Comparison of ENCODE assay signal across 15 cellular contexts in genomic region chr1:22870201-22870871, GRCh38.
DNase-seq lines count a peak whose midpoint lies in the region; ATAC-seq and TF ChIP-seq lines count a peak whose summit lies in the region.
"Had no signal": no experiment of that assay in that cellular context is flagged by ENCODE, and none has a peak within 500 bp of the region (broad histone marks: within the 10 kb centered on the region; RNA-seq: fewer than 3 reads in every experiment).

No MANE protein-coding gene starts in this region.

- no peak overlapping the region for H2BK5ac ChIP-seq in H9 (ENCODE audit: insufficient read length, low read length)

- H3K18ac ChIP-seq in H9 (ENCODE audit: insufficient read length, low read depth, low read length) = no peak overlapping the region

- no peak overlapping the region for H3K4me3 Mint-ChIP-seq in H9
- H3K4me3 Mint-ChIP-seq: activated CD4-positive, alpha-beta memory T cell treated with anti-CD3 and anti-CD28 coated beads for 36 hours; CD4-positive, CD25-positive, alpha-beta regulatory T cell had no signal

- H3K9me3 ChIP-seq in H9 (ENCODE audit: control insufficient read depth, low read depth, low read length) (no peaks in the 10 kb centered on the region), heart left ventricle (peaks cover 0 to 6% (median 0%) of the 10 kb centered on the region in 12 donors), prostate gland (no peaks in the 10 kb centered on the region)

- peaks cover 2 to 8% (median 3%) of the 10 kb centered on the region in 3 experiments; a peak in 5 of 7 replicates for H3K36me3 Mint-ChIP-seq in H9 (ENCODE audit: insufficient read depth in 1 of 3, low read depth in 3 of 3)
- H3K36me3 Mint-ChIP-seq: activated CD4-positive, alpha-beta memory T cell treated with anti-CD3 and anti-CD28 coated beads for 36 hours; CD4-positive, CD25-positive, alpha-beta regulatory T cell had no signal

- TF ChIP-seq POLR2A in heart left ventricle (IDR thresholded peaks at IDR 0.05) (no peak), prostate gland (IDR thresholded peaks at IDR 0.05) (no peak)

- H2BK15ac ChIP-seq in H9 (ENCODE audit: low read depth, low read length) = no peak overlapping the region

- H3K4me2 ChIP-seq in H9 (ENCODE audit: insufficient read depth, insufficient read length, low read length) = no peak overlapping the region

- H2BK20ac ChIP-seq in H9 (ENCODE audit: low read depth, low read length, poor library complexity, severe bottlenecking) = no peak overlapping the region

- H3K79me2 ChIP-seq in H9 (ENCODE audit: insufficient read depth, low read length) = no peaks in the 10 kb centered on the region

- H3K4me1 Mint-ChIP-seq in H9 = peaks cover 14 to 28% of the 10 kb centered on the region in 2 experiments
- H3K4me1 Mint-ChIP-seq: CD4-positive, CD25-positive, alpha-beta regulatory T cell had no signal

- H3K4me3 ChIP-seq in heart left ventricle (no peak overlapping the region), prostate gland (no peak overlapping the region)
- H3K4me3 ChIP-seq: dorsolateral prefrontal cortex had no signal

- no peaks in the 10 kb centered on the region for H3K27me3 ChIP-seq in H9 (ENCODE audit: insufficient read depth, low read length)
- H3K27me3 ChIP-seq in heart left ventricle = peaks cover 0 to 6% (median 0%) of the 10 kb centered on the region in 9 donors
- no peaks in the 10 kb centered on the region for H3K27me3 ChIP-seq in prostate gland (replicated peaks; ENCODE audit: insufficient read depth)
- H3K27me3 ChIP-seq: dorsolateral prefrontal cortex had no signal

- no peak overlapping the region for H2BK120ac ChIP-seq in H9 (ENCODE audit: low read depth, low read length, poor library complexity, severe bottlenecking)

- no peaks in the 10 kb centered on the region for H3K4me1 ChIP-seq in H9 (ENCODE audit: insufficient read depth, low read length)
- peaks cover 0 to 10% (median 1%) of the 10 kb centered on the region in 12 donors for H3K4me1 ChIP-seq in heart left ventricle
- peaks cover 6% of the 10 kb centered on the region for H3K4me1 ChIP-seq in prostate gland (replicated peaks)

- H4K5ac ChIP-seq in H9 (ENCODE audit: insufficient read length, low read depth, low read length) = no peak overlapping the region

- no peaks in the 10 kb centered on the region for H3K23me2 ChIP-seq in H9 (ENCODE audit: insufficient read length, low read depth, low read length, poor library complexity, severe bottlenecking)

- H2BK12ac ChIP-seq in H9 (ENCODE audit: insufficient read length, low read depth, low read length) = no peak overlapping the region

- no CpG with 5 or more reads among the region's 15 CpGs for WGBS in H9 (ENCODE audit: extremely low coverage, insufficient read length, low lambda C conversion rate)
- WGBS in heart left ventricle, 4 donors = 33 to 42% (median 38%) methylated on average over 15 of the region's 15 CpGs
- 36% methylated on average over 15 of the region's 15 CpGs for WGBS in prostate gland

- H3K27ac ChIP-seq in H9 (ENCODE audit: insufficient read length, low read depth, low read length) = no peak overlapping the region
- no peak overlapping the region for H3K27ac ChIP-seq in heart left ventricle
- H3K27ac ChIP-seq in prostate gland = no peak overlapping the region
- H3K27ac ChIP-seq: dorsolateral prefrontal cortex had no signal

- DNase-seq in H9 (no peak), RPMI7951 (ENCODE audit: low read depth) (peak; percentile 40), heart left ventricle (peak; percentile 16 to 73 (median 56)), prostate gland (ENCODE audit: low spot score) (peak; percentile 11)
- no peak for DNase-seq in stimulated activated CD4-positive, alpha-beta T cell treated with anti-CD3 and anti-CD28 coated beads, Interleukin-1b, Interleukin-23, amount 100 ng/mL, for 48 hours
- DNase-seq in activated CD4-positive, CD25-positive, alpha-beta regulatory T cell treated with anti-CD3 and anti-CD28 coated beads, Interleukin-2, amount 50 U/mL, for 72 hours = no peak
- no peak for DNase-seq in effector CD4-positive, alpha-beta T cell
- DNase-seq: activated CD4-positive, alpha-beta memory T cell treated with anti-CD3 and anti-CD28 coated beads for 36 hours; activated naive CD4-positive, alpha-beta T cell treated with anti-CD3 and anti-CD28 coated beads, Interleukin-2, amount 50 U/mL, for 16 hours; CD4-positive, CD25-positive, alpha-beta regulatory T cell; mammary epithelial cell; NCI-H1436 treated with DMSO at 0.1 percent for 48 hours; stimulated activated naive CD4-positive, alpha-beta T cell had no signal

- peak overlapping the region; percentile 9; the same call in 1 of the 2 replicates for H3K14ac ChIP-seq in H9 (ENCODE audit: insufficient read depth, low read length)

- H2AFZ ChIP-seq in H9 (ENCODE audit: low read length) = no peak overlapping the region

- H3K36me3 ChIP-seq in heart left ventricle (no peaks in the 10 kb centered on the region), prostate gland (no peaks in the 10 kb centered on the region)

- H3K9ac ChIP-seq in H9 (ENCODE audit: extremely low read depth, insufficient read length, low read length) = no peak overlapping the region

- intact Hi-C loops in heart left ventricle (cut with DNase I) (no loop called here), prostate gland (cut with DNase I) (no loop called here)

- peak overlapping the region in 1 of 3 experiments; percentile 70; a peak in 1 of 7 replicates for H3K27ac Mint-ChIP-seq in H9
- H3K27ac Mint-ChIP-seq: activated CD4-positive, alpha-beta memory T cell treated with anti-CD3 and anti-CD28 coated beads for 36 hours; CD4-positive, CD25-positive, alpha-beta regulatory T cell had no signal

- H3T11ph ChIP-seq in H9 (ENCODE audit: low read length) = no peak overlapping the region

- TF ChIP-seq CTCF in H9 (conservative IDR thresholded peaks at IDR 0.05) (no peak), heart left ventricle (IDR thresholded peaks at IDR 0.05) (no peak), prostate gland (IDR thresholded peaks at IDR 0.05) (no peak)

- H4K20me1 ChIP-seq in H9 (ENCODE audit: control insufficient read depth, insufficient read depth, insufficient read length) = no peaks in the 10 kb centered on the region

- H3K4ac ChIP-seq in H9 (ENCODE audit: low read depth, low read length) = no peak overlapping the region

- H4K8ac ChIP-seq in H9 (replicated peaks; ENCODE audit: insufficient read length, low read depth, low read length) = no peak overlapping the region

- peak; percentile 42 to 80 (median 69) for ATAC-seq in heart left ventricle
- no peak for ATAC-seq in GM19324 (IDR thresholded peaks at IDR 0.05; ENCODE audit: low FRiP score, unreplicated experiment)

- peaks cover 0 to 4% of the 10 kb centered on the region in 2 experiments; a peak in 2 of 5 replicates for H3K9me3 Mint-ChIP-seq in H9
- H3K9me3 Mint-ChIP-seq: activated CD4-positive, alpha-beta memory T cell treated with anti-CD3 and anti-CD28 coated beads for 36 hours had no signal

- H4K91ac ChIP-seq in H9 (ENCODE audit: insufficient read length, low read depth, low read length) = no peak overlapping the region

- no peaks in the 10 kb centered on the region for H3K79me1 ChIP-seq in H9 (ENCODE audit: insufficient read depth, low read depth, low read length, poor library complexity, severe bottlenecking)

- H3K27me3 Mint-ChIP-seq in H9 (ENCODE audit: low read depth) = no peaks in the 10 kb centered on the region; the same call in none of the 2 replicates

- H2AK5ac ChIP-seq in H9 (ENCODE audit: insufficient read length, low read length) = no peak overlapping the region

- H3K56ac ChIP-seq in H9 (ENCODE audit: insufficient read length, low read depth, low read length) = no peak overlapping the region

- no peak overlapping the region for H3K23ac ChIP-seq in H9 (ENCODE audit: insufficient read length, low read depth, low read length)

Comparison
In these comparisons a context has a peak if more than half of its experiments do, and no peak if none do; other contexts are left out.
1. DNase-seq: peak in RPMI7951 (single experiment), heart left ventricle (5 of 5) and prostate gland (single experiment); none in H9 (single experiment), stimulated activated CD4-positive, alpha-beta T cell treated with anti-CD3 and anti-CD28 coated beads, Interleukin-1b, Interleukin-23, amount 100 ng/mL, for 48 hours (single experiment), activated CD4-positive, CD25-positive, alpha-beta regulatory T cell treated with anti-CD3 and anti-CD28 coated beads, Interleukin-2, amount 50 U/mL, for 72 hours (single experiment) and effector CD4-positive, alpha-beta T cell (single experiment).